ENCODE assay signal across 8 cellular contexts in genomic region chr6:137218917-137219663, GRCh38. TPM values are rescaled to one million over a fixed set of nuclear protein-coding genes. Genes with fewer than 3 reads are reported as not detected.
DNase-seq lines count a peak whose midpoint lies in the region; ATAC-seq, FAIRE-seq and TF ChIP-seq lines count a peak whose summit lies in the region.

Gene IFNGR1, minus strand, starts transcription at chr6:137219385. Its CDS starts 58 bp downstream, at chr6:137219327.

- peak within 1 kb of the TSS; percentile 75 to 98 for H3K9ac ChIP-seq in kidney (ENCODE audit: low read length in 2 of 2)

- no peak for TF ChIP-seq CTCF in BE2C (IDR thresholded peaks at IDR 0.05; ENCODE audit: low read depth, low read length)
- TF ChIP-seq CTCF in choroid plexus epithelial cell (conservative IDR thresholded peaks at IDR 0.05; ENCODE audit: low read depth, low read length): no peak
- TF ChIP-seq CTCF in kidney (IDR thresholded peaks at IDR 0.05; ENCODE audit: borderline replicate concordance, extremely low read depth, insufficient read depth): no peak

- H3K9me3 ChIP-seq in BE2C (no peaks in the 10 kb centered on the region), kidney (ENCODE audit: control insufficient read depth in 1 of 2, low read length in 2 of 2) (no peaks in the 10 kb centered on the region)

- intact Hi-C loops in kidney (cut with DNase I): no loop called here

- peak within 1 kb of the TSS; percentile 96 for H3K4me3 ChIP-seq in BE2C (ENCODE audit: low read depth, low read length)
- peak within 1 kb of the TSS; percentile 94 for H3K4me3 ChIP-seq in choroid plexus epithelial cell (ENCODE audit: low read depth, low read length)
- H3K4me3 ChIP-seq in kidney (ENCODE audit: low read length in 2 of 2): peak within 1 kb of the TSS; percentile 97 to 99

- peak; percentile 44 for FAIRE-seq in kidney (lab: Jason Lieb, UNC)

- DNase-seq in BE2C (peak; percentile 97), GM19240 (ENCODE audit: insufficient read length, low spot score) (peak; percentile 41), NCI-H526 (lab: John Stamatoyannopoulos, UW) (peak; percentile 84 to 95), choroid plexus epithelial cell (ENCODE audit: low read depth) (peak; percentile 99), kidney (peak; percentile 100)
- peak; percentile 96 to 97 for DNase-seq in activated CD4-positive, alpha-beta T cell treated with anti-CD3 and anti-CD28 coated beads for 4 hours
- DNase-seq in stimulated activated CD4-positive, alpha-beta T cell treated with anti-CD3 and anti-CD28 coated beads, Interleukin-15, amount 100 ng/mL, for 24 hours: peak; percentile 99

- H3K4me1 ChIP-seq in BE2C (no peaks in the 10 kb centered on the region), kidney (ENCODE audit: control insufficient read depth in 1 of 2, insufficient read depth in 1 of 2, low read depth in 1 of 2, low read length in 2 of 2) (peaks cover 8 to 18% of the 10 kb centered on the region in 2 donors)

- peaks cover 4% of the 10 kb centered on the region; the same call in 1 of the 2 replicates for H3K36me3 ChIP-seq in BE2C
- H3K36me3 ChIP-seq in kidney (ENCODE audit: control insufficient read depth in 1 of 2, insufficient read depth in 2 of 2, low read length in 2 of 2): no peaks in the 10 kb centered on the region

- peak within 1 kb of the TSS; percentile 91 to 98 for H3K27ac ChIP-seq in kidney (ENCODE audit: low read depth in 2 of 2, low read length in 2 of 2)

- H3K27me3 ChIP-seq in BE2C: no peaks in the 10 kb centered on the region

- peak; percentile 84 for ATAC-seq in HG03457 (IDR thresholded peaks at IDR 0.05; ENCODE audit: unreplicated experiment)

RNA-seq across cellular contexts. Expression of gene IFNGR1, which starts in this region (rescaled TPM):
- polyA plus RNA-seq in BE2C (2012; ENCODE audit: insufficient read depth, insufficient read length, low read depth): 50.2 TPM
- total RNA-seq in kidney: 94.3 TPM
- polyA plus RNA-seq in kidney (ENCODE audit: insufficient read depth, low read depth, low replicate concordance): 42.8 TPM

Comparison
In these comparisons a context has a peak if more than half of its experiments do, and no peak if none do; other contexts are left out.
1. Peak in every context shown above with its lines: DNase-seq, ATAC-seq, H3K4me3 ChIP-seq and H3K27ac ChIP-seq.
2. DNase-seq: peak in every context shown above with its lines; median percentile 100 in kidney; 99 in choroid plexus epithelial cell; 99 in stimulated activated CD4-positive, alpha-beta T cell treated with anti-CD3 and anti-CD28 coated beads, Interleukin-15, amount 100 ng/mL, for 24 hours; 97 in BE2C; 96 in activated CD4-positive, alpha-beta T cell treated with anti-CD3 and anti-CD28 coated beads for 4 hours; 90 in NCI-H526; 41 in GM19240.